ENCODE assay signal across 12 cellular contexts in genomic region chr6:135499441-135500340, GRCh38.
"Had no signal": no experiment of that assay in that cellular context is flagged by ENCODE, and none has a peak within 500 bp of the region (broad histone marks: within the 10 kb centered on the region; RNA-seq: fewer than 3 reads in every experiment).

No MANE protein-coding gene starts in this region.

- H3K4me1 ChIP-seq: prostate gland had no signal

- H3K4me3 ChIP-seq: mucosa of descending colon had no signal

- H3K36me3 ChIP-seq: prostate gland, thoracic aorta had no signal

- DNase-seq: activated CD4-positive, alpha-beta memory T cell treated with anti-CD3 and anti-CD28 coated beads for 36 hours; activated effector memory CD4-positive, alpha-beta T cell treated with anti-CD3 and anti-CD28 coated beads, Interleukin-2, amount 50 U/mL, for 16 hours; activated T-cell treated with anti-CD3 and anti-CD28 coated beads, Interleukin-2, amount 50 U/mL, for 4 hours; amniotic stem cell; endodermal cell; mucosa of descending colon; naive thymus-derived CD8-positive, alpha-beta T cell; stimulated activated CD4-positive, alpha-beta T cell treated with anti-CD3 and anti-CD28 coated beads, Interleukin-4, amount 100 ng/mL, for 1 hour; stimulated activated CD8-positive, alpha-beta memory T cell treated with anti-CD3 and anti-CD28 coated beads, Interleukin-4, amount 100 ng/mL, for 48 hours had no signal

- H3K9me3 ChIP-seq: mucosa of descending colon, prostate gland, thoracic aorta had no signal

- ATAC-seq: activated naive CD4-positive, alpha-beta T cell treated with anti-CD3 and anti-CD28 coated beads, Interleukin-2, amount 50 U/mL, for 72 hours; activated T-cell treated with anti-CD3 and anti-CD28 coated beads, Interleukin-2, amount 50 U/mL, for 4 hours; mucosa of descending colon; naive thymus-derived CD8-positive, alpha-beta T cell had no signal
